In genomic region chr9:99515087-99515486, GRCh38 we compare ENCODE assay signal across 1 cellular context.
TF ChIP-seq lines count a peak whose summit lies in the region.

No MANE protein-coding gene starts in this region.

TF ChIP-seq in GM12878, 131 proteins besides CTCF, POLR2A, EP300 and RAD21 (continued from another document):
- TF ChIP-seq MEF2A (IDR thresholded peaks at IDR 0.05; ENCODE audit: insufficient read depth, low read depth, low read length) (no peak), WRNIP1 (IDR thresholded peaks at IDR 0.05; ENCODE audit: borderline replicate concordance, low read depth, low read length) (no peak)
